Comparison of ENCODE assay signal across 14 cellular contexts in the genomic region with DNA sequence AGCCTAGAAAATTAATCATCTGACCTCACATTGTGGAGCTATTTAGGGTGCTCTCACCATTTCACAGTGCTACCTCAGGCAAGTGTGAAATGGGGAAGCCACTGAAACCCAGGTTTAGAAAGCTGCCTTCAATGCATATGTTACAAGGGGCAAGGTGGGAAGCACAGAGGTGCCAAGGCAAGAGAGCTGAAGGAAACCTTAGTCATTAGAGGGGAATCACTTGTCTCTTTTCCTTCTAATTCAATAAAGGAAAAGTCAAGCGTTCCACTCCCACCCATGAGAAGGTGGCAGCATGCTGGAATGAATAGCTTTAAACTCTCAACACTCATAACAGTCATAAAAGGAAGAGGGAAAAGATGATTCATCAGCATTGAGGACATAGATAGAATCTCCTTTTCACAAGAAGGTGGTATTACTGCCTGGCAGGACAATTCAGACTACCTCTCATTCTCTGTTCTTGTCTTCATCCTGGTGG.
DNase-seq lines count a peak whose midpoint lies in the region; ATAC-seq, FAIRE-seq and TF ChIP-seq lines count a peak whose summit lies in the region.
"Had no signal": no experiment of that assay in that cellular context is flagged by ENCODE, and none has a peak within 500 bp of the region (broad histone marks: within the 10 kb centered on the region; RNA-seq: fewer than 3 reads in every experiment).

No MANE protein-coding gene starts in this region.

- WGBS in HepG2 (ENCODE audit: low lambda C conversion rate) = 0% methylated on average over 1 of the region's 1 CpG

- H3K36me3 ChIP-seq in HepG2 (replicated peaks in 1 of 2; ENCODE audit: control insufficient read depth in 1 of 2, insufficient read depth in 2 of 2, low read length in 2 of 2) = no peaks in the 10 kb centered on the region
- H3K36me3 ChIP-seq: BE2C, ovary, SJSA1, thyroid gland had no signal

- intact Hi-C loops in HepG2 (cut with micrococcal nuclease; ENCODE audit: unreplicated experiment) = no loop called here

- H3K4me1 Mint-ChIP-seq in T-helper 17 cell = no peaks in the 10 kb centered on the region

- no peak overlapping the region for H3K4me2 ChIP-seq in HepG2 (ENCODE audit: low read depth, low read length)

- H3K4me3 ChIP-seq in astrocyte of the spinal cord (ENCODE audit: low read depth, low read length) (no peak overlapping the region), HepG2 (replicated peaks in 1 of 3; ENCODE audit: insufficient read depth in 1 of 3, low read depth in 2 of 3, low read length in 3 of 3) (no peak overlapping the region)
- H3K4me3 ChIP-seq: ovary, SJSA1, thyroid gland had no signal

- no peak overlapping the region for H3K27ac ChIP-seq in HepG2 (ENCODE audit: extremely low read length, insufficient read depth, low read length)
- H3K27ac ChIP-seq: ovary, SJSA1, thyroid gland had no signal

- TF ChIP-seq CTCF in astrocyte of the spinal cord (IDR thresholded peaks at IDR 0.05; ENCODE audit: low read depth, low read length) (no peak), HepG2 (CRISPR knock-in tag; IDR thresholded peaks at IDR 0.05) (no peak)

- DNase-seq in astrocyte of the spinal cord (ENCODE audit: low read depth, low spot score) (peak; percentile 29), AG20443 (ENCODE audit: low spot score) (no peak), medulla oblongata (ENCODE audit: extremely low spot score) (no peak), HepG2 (ENCODE audit: low spot score) (no peak), T-helper 17 cell (no peak)
- DNase-seq: activated CD8-positive, alpha-beta T cell treated with anti-CD3 and anti-CD28 coated beads, Interleukin-2, amount 10 ng/mL, durations not matched to agents 7 days and 5 days; BE2C; NCI-H2029; ovary; thyroid gland had no signal

- no peak overlapping the region for H3K9ac ChIP-seq in HepG2 (ENCODE audit: insufficient read depth, low read depth, low read length)

- TF ChIP-seq RAD21 in HepG2 (CRISPR knock-in tag; IDR thresholded peaks at IDR 0.05) = no peak

- H3K27me3 ChIP-seq in HepG2 (ENCODE audit: control insufficient read depth in 1 of 2, insufficient read depth in 2 of 2, low read length in 2 of 2) = no peaks in the 10 kb centered on the region
- H3K27me3 ChIP-seq: BE2C, ovary, SJSA1, thyroid gland had no signal

- no TSS peak for BruUV-seq in HepG2 (replicated peaks; lab: Mats Ljungman, UMichigan)

- in situ Hi-C loops in astrocyte of the spinal cord (cut with HindIII; ENCODE audit: low sequenced_read_pairs) = no loop called here
- in situ Hi-C loops in HepG2 (cut with HindIII; ENCODE audit: extremely low pct_ligation_motif_present, low pct_unique_long_range_greater_than_20kb) = no loop called here

- FAIRE-seq in HepG2 (lab: Jason Lieb, UNC) = no peak

- H3K36me3 Mint-ChIP-seq in T-helper 17 cell (ENCODE audit: low read depth) = no peaks in the 10 kb centered on the region

- TF ChIP-seq EP300 in HepG2 (IDR thresholded peaks at IDR 0.05; ENCODE audit: low read depth in 2 of 2, low read length in 2 of 2) = no peak
- TF ChIP-seq EP300 in HepG2 (CRISPR knock-in tag; IDR thresholded peaks at IDR 0.05; ENCODE audit: borderline replicate concordance) = no peak

- H3K27ac Mint-ChIP-seq in T-helper 17 cell = no peak overlapping the region
- H3K27ac Mint-ChIP-seq: activated CD8-positive, alpha-beta T cell treated with anti-CD3 and anti-CD28 coated beads, Interleukin-2, amount 10 ng/mL, durations not matched to agents 7 days and 5 days had no signal

- no peaks in the 10 kb centered on the region for H4K20me1 ChIP-seq in HepG2 (ENCODE audit: insufficient read depth, low read length)

- POLR2A ChIA-PET in HepG2 (lab: Yijun Ruan, JAX) = no interaction called here

- H3K4me1 ChIP-seq in HepG2 (ENCODE audit: insufficient read depth, low read length) = no peaks in the 10 kb centered on the region
- H3K4me1 ChIP-seq: BE2C, thyroid gland had no signal

- CTCF ChIA-PET in HepG2 (lab: Yijun Ruan, JAX; ENCODE audit: low intra/inter-chr PET ratio, low total read pairs) = no interaction called here

- no peak overlapping the region for H2AFZ ChIP-seq in HepG2 (ENCODE audit: low read length)

- H3K4me3 Mint-ChIP-seq in T-helper 17 cell = no peak overlapping the region
- H3K4me3 Mint-ChIP-seq: activated CD8-positive, alpha-beta T cell treated with anti-CD3 and anti-CD28 coated beads, Interleukin-2, amount 10 ng/mL, durations not matched to agents 7 days and 5 days had no signal

- H3K9me3 ChIP-seq in HepG2 (ENCODE audit: low read length) = no peaks in the 10 kb centered on the region
- H3K9me3 ChIP-seq in T-helper 17 cell (ENCODE audit: control insufficient read depth, low read length, poor library complexity, severe bottlenecking) = no peaks in the 10 kb centered on the region
- H3K9me3 ChIP-seq: BE2C, ovary, SJSA1, thyroid gland had no signal

- ATAC-seq in GM18502 (IDR thresholded peaks at IDR 0.05; ENCODE audit: poor library complexity, unreplicated experiment) (peak; percentile 60), GM21528 (IDR thresholded peaks at IDR 0.05; ENCODE audit: low FRiP score, unreplicated experiment) (peak; percentile 80), HG03196 (IDR thresholded peaks at IDR 0.05; ENCODE audit: unreplicated experiment) (peak; percentile 83), HepG2 (no peak), T-helper 17 cell (no peak)
- ATAC-seq: activated CD8-positive, alpha-beta T cell treated with anti-CD3 and anti-CD28 coated beads, Interleukin-2, amount 10 ng/mL, durations not matched to agents 7 days and 5 days had no signal

- no peaks in the 10 kb centered on the region for H3K79me2 ChIP-seq in HepG2 (ENCODE audit: insufficient read depth, low read length)

- H3K27me3 Mint-ChIP-seq in T-helper 17 cell = no peaks in the 10 kb centered on the region

- no peak for TF ChIP-seq POLR2A in HepG2 (IDR thresholded peaks at IDR 0.05; ENCODE audit: insufficient read depth in 1 of 2, low read depth in 2 of 2, low read length in 2 of 2)

TF ChIP-seq in HepG2, 621 proteins besides CTCF, POLR2A, EP300 and RAD21:
- TF ChIP-seq CENPX (CRISPR knock-in tag; IDR thresholded peaks at IDR 0.05) (no peak), FOXK2 (IDR thresholded peaks at IDR 0.05) (no peak), MAFK (conservative IDR thresholded peaks at IDR 0.05 in 1 of 2, IDR thresholded peaks at IDR 0.05 in 1 of 2; ENCODE audit: low read length in 2 of 2) (no peak), ZFP36 (IDR thresholded peaks at IDR 0.05; ENCODE audit: borderline replicate concordance, low read depth, low read length, partially characterized antibody) (no peak)
- TF ChIP-seq, protein P1, sequence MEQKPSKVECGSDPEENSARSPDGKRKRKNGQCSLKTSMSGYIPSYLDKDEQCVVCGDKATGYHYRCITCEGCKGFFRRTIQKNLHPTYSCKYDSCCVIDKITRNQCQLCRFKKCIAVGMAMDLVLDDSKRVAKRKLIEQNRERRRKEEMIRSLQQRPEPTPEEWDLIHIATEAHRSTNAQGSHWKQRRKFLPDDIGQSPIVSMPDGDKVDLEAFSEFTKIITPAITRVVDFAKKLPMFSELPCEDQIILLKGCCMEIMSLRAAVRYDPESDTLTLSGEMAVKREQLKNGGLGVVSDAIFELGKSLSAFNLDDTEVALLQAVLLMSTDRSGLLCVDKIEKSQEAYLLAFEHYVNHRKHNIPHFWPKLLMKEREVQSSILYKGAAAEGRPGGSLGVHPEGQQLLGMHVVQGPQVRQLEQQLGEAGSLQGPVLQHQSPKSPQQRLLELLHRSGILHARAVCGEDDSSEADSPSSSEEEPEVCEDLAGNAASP (CRISPR knock-in tag; IDR thresholded peaks at IDR 0.05; ENCODE audit: borderline replicate concordance) = no peak

Comparison
In these comparisons a context has a peak if more than half of its experiments do, and no peak if none do; other contexts are left out.
1. ATAC-seq: peak in GM18502 (single experiment), GM21528 (single experiment) and HG03196 (single experiment); none in HepG2 (single experiment) and T-helper 17 cell (single experiment).